ENCODE assay signal across 2 cellular contexts in the genomic region with DNA sequence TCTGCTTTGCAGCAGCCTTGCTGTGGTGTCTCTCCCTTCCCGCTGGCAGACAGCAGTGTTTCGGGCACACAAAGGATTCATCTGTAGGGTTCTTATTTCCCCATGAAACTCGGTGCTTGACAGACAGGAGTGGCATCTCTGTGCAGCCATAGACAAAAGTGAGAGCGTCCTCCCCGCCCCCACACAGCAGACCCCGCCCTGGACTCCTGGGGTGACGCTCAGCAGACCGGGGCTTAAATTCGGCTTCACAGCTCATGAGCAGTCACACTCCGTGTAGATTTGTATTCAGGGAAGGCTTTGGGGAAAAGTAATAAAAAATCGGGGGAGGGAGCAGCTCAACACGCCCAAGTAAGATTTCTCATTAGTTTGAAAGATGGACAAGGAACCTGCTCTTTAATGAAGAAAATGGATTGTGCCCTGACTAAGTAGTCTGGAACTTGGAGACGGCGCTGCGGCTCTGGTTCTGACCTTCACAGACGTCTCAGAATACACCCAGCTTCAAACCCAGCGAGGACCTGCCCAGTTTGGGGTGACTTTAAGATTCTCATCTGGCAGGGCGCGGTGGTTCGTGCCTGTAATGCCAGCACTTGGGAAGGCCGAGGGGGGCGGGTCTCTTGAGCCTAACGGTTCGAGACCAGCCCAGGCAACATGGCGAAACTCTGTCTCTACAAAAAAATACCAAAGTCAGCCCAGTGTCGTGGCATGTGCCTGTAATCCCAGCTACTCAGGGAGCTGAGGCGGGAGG.
TF ChIP-seq lines count a peak whose summit lies in the region.

No MANE protein-coding gene starts in this region.

TF ChIP-seq in IMR-90, 13 proteins besides CTCF, POLR2A, EP300 and RAD21:
- no peak for TF ChIP-seq MAFK (IDR thresholded peaks at IDR 0.05; ENCODE audit: low read depth, low read length)
- TF ChIP-seq RFX5 (IDR thresholded peaks at IDR 0.05; ENCODE audit: low read depth, low read length): no peak
- no peak for TF ChIP-seq SMC3 (IDR thresholded peaks at IDR 0.05; ENCODE audit: low read depth, low read length)

TF ChIP-seq in H1, 55 proteins besides CTCF, POLR2A, EP300 and RAD21:
- TF ChIP-seq SIRT6 (IDR thresholded peaks at IDR 0.05; ENCODE audit: low read length) (no peak), TAF1 (IDR thresholded peaks at IDR 0.05; ENCODE audit: low read depth, low read length) (no peak), SAP30 (IDR thresholded peaks at IDR 0.05; ENCODE audit: insufficient read depth, insufficient replicate concordance, low read length) (no peak), KDM1A (IDR thresholded peaks at IDR 0.05; ENCODE audit: borderline replicate concordance, low read length) (no peak), MAX (IDR thresholded peaks at IDR 0.05) (no peak), POU5F1 (IDR thresholded peaks at IDR 0.05; ENCODE audit: low read depth, low read length) (no peak), SP4 (IDR thresholded peaks at IDR 0.05; ENCODE audit: low read length) (no peak), HDAC6 (IDR thresholded peaks at IDR 0.05; ENCODE audit: low read depth, low read length) (no peak), SP2 (IDR thresholded peaks at IDR 0.05; ENCODE audit: low read length) (no peak), ASH2L (IDR thresholded peaks at IDR 0.05; ENCODE audit: low read length) (no peak), JUN (IDR thresholded peaks at IDR 0.05; ENCODE audit: low read depth, low read length) (no peak), RXRA (IDR thresholded peaks at IDR 0.05; ENCODE audit: insufficient read depth, low read depth, low read length) (no peak), RFX5 (IDR thresholded peaks at IDR 0.05; ENCODE audit: borderline replicate concordance, low read depth, low read length) (no peak), RBBP5 (IDR thresholded peaks at IDR 0.05; ENCODE audit: borderline replicate concordance, low read depth, low read length) (no peak), SIX5 (IDR thresholded peaks at IDR 0.05; ENCODE audit: low read depth, low read length) (no peak), RNF2 (IDR thresholded peaks at IDR 0.05; ENCODE audit: borderline replicate concordance, low read depth, low read length, missing control alignments, poor library complexity, severe bottlenecking) (no peak), GABPA (IDR thresholded peaks at IDR 0.05; ENCODE audit: borderline replicate concordance, insufficient read depth, low read length) (no peak)
